8 cellular contexts compared by ENCODE assay signal in the genomic region with DNA sequence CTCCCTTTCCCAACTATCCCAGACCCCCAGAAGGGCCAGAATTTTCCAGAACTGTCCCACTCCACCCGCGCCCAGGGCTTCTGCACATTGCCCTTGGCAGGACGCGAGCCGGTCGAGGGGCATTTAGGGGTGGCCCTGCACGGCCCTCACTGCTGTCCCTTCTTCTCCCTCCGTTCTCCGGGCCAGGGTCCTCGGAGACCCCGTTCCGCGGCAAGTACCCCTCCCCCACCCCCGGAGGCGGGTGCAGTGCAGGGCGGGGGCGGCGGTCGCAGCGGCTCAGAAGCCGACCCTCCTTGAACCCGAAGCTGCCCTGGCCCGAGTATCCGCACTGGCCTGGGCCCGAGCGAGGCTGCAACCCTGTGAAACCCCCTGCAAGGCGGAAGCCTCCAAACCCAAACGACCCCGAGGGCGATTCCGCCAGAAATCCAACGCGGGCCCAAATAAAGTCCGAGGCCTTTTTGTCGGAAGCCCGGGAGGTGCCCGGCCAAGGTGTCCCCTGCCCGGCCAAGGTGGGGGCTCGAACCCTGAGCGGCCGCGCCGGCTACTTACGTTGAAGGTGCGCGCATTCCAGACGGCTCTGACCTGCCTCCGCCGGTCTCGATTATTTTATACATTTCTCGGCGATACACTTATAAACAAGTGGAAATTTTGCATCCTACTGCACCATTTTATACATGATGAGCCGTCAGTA. TPM values are rescaled to one million over a fixed set of nuclear protein-coding genes. Genes with fewer than 3 reads are reported as not detected.
DNase-seq lines count a peak whose midpoint lies in the region; FAIRE-seq and TF ChIP-seq lines count a peak whose summit lies in the region.

No MANE protein-coding gene starts in this region.

- H3K36me3 ChIP-seq in BE2C (peaks cover 44% of the 10 kb centered on the region), HUES48 (ENCODE audit: control insufficient read depth, insufficient read depth, low read length) (no peaks in the 10 kb centered on the region), small intestine (ENCODE audit: control insufficient read depth in 2 of 2, insufficient read depth in 2 of 2, low read length in 2 of 2) (no peaks in the 10 kb centered on the region)

- H3K36me3 Mint-ChIP-seq in nephron progenitor cell (ENCODE audit: low read depth) = no peaks in the 10 kb centered on the region

- H3K27ac ChIP-seq in HUES48 (ENCODE audit: low read depth, low read length) (no peak overlapping the region), small intestine (ENCODE audit: low read depth in 1 of 2, low read length in 1 of 2) (no peak overlapping the region)

- WGBS in small intestine, 3 donors = 3 to 11% (median 3%) methylated on average over 48 to 53 of the region's 53 CpGs

- no peaks in the 10 kb centered on the region for H3K9me3 ChIP-seq in BE2C
- no peaks in the 10 kb centered on the region for H3K9me3 ChIP-seq in HUES48 (ENCODE audit: control insufficient read depth, insufficient read depth, low read length)
- H3K9me3 ChIP-seq in small intestine (ENCODE audit: control insufficient read depth, low read depth) = no peaks in the 10 kb centered on the region

- peaks cover 39% of the 10 kb centered on the region for H3K4me1 Mint-ChIP-seq in nephron progenitor cell

- peak; percentile 70 for DNase-seq in BE2C
- peak; percentile 64 for DNase-seq in ecto neural progenitor cell (ENCODE audit: low spot score)
- peak; percentile 37 for DNase-seq in nephron progenitor cell
- DNase-seq in NCI-H226 = no peak
- DNase-seq in small intestine = no peak
- DNase-seq in activated gamma-delta T cell (lab: John Stamatoyannopoulos, UW) = no peak
- no peak for DNase-seq in GM13977 (ENCODE audit: low spot score)

- H3K27me3 ChIP-seq in BE2C = no peaks in the 10 kb centered on the region
- H3K27me3 ChIP-seq in HUES48 (ENCODE audit: control insufficient read depth, insufficient read depth, low read length) = peaks cover 98% of the 10 kb centered on the region
- H3K27me3 ChIP-seq in small intestine (ENCODE audit: control insufficient read depth in 2 of 2, insufficient read depth in 2 of 2, low read length in 2 of 2) = peaks cover 20 to 42% of the 10 kb centered on the region in 2 donors

- peaks cover 100% of the 10 kb centered on the region for H3K27me3 Mint-ChIP-seq in nephron progenitor cell (ENCODE audit: low read depth, poor library complexity)

- H3K4me3 ChIP-seq in BE2C (ENCODE audit: low read depth, low read length) (peak overlapping the region; percentile 86), HUES48 (ENCODE audit: low read depth, low read length) (peak overlapping the region; percentile 51), small intestine (ENCODE audit: low read depth in 1 of 2, low read length in 2 of 2) (peak overlapping the region in 1 of 2 donors; percentile 12)

- in situ Hi-C loops in GM13977 (cut with MboI; ENCODE audit: low pct_unique_long_range_greater_than_20kb, low sequenced_read_pairs, unreplicated experiment) = loop anchor here (10.0 to 25.0 kb wide), 2 partner anchors 197 to 595 kb away; no protein-coding TSS in a partner anchor

- no peak for FAIRE-seq in small intestine (lab: Jason Lieb, UNC)

- no peaks in the 10 kb centered on the region for H3K9me3 Mint-ChIP-seq in nephron progenitor cell

- no peak overlapping the region for H3K27ac Mint-ChIP-seq in nephron progenitor cell

- H3K4me1 ChIP-seq in BE2C = peaks cover 36% of the 10 kb centered on the region
- H3K4me1 ChIP-seq in HUES48 (ENCODE audit: control insufficient read depth, insufficient read depth, low read length) = peaks cover 35% of the 10 kb centered on the region
- H3K4me1 ChIP-seq in small intestine (ENCODE audit: control insufficient read depth in 2 of 2, insufficient read depth in 1 of 2, low read depth in 1 of 2, low read length in 1 of 2) = no peaks in the 10 kb centered on the region

- H3K9ac ChIP-seq in HUES48 (ENCODE audit: low read depth, low read length) = no peak overlapping the region

- TF ChIP-seq CTCF in BE2C (IDR thresholded peaks at IDR 0.05; ENCODE audit: low read depth, low read length) = no peak; the same call in 1 of the 2 replicates
- TF ChIP-seq CTCF in nephron progenitor cell (IDR thresholded peaks at IDR 0.05) = no peak
- TF ChIP-seq CTCF in GM13977 (IDR thresholded peaks at IDR 0.05; ENCODE audit: extremely low read depth, insufficient read depth, missing control alignments) = no peak

- H3K4me3 Mint-ChIP-seq in nephron progenitor cell = peak overlapping the region; percentile 63

RNA-seq across cellular contexts. Expression of gene TMEM33, which starts 53.2 kb away (rescaled TPM):
- polyA plus RNA-seq in BE2C (2012; ENCODE audit: insufficient read depth, insufficient read length, low read depth) = 59.0 TPM
- polyA plus RNA-seq in small intestine = 10 to 100 TPM in 1 of 3 donors, 1 to 10 TPM in 2; 6.2 to 22.1 (median 6.7) TPM

Comparison
In these comparisons a context has a peak if more than half of its experiments do, and no peak if none do; other contexts are left out.
1. DNase-seq: peak in BE2C (single experiment), ecto neural progenitor cell (single experiment) and nephron progenitor cell (single experiment); none in NCI-H226 (single experiment), small intestine (single experiment), activated gamma-delta T cell (single experiment) and GM13977 (single experiment).